8 cellular contexts compared by ENCODE assay signal in the genomic region with DNA sequence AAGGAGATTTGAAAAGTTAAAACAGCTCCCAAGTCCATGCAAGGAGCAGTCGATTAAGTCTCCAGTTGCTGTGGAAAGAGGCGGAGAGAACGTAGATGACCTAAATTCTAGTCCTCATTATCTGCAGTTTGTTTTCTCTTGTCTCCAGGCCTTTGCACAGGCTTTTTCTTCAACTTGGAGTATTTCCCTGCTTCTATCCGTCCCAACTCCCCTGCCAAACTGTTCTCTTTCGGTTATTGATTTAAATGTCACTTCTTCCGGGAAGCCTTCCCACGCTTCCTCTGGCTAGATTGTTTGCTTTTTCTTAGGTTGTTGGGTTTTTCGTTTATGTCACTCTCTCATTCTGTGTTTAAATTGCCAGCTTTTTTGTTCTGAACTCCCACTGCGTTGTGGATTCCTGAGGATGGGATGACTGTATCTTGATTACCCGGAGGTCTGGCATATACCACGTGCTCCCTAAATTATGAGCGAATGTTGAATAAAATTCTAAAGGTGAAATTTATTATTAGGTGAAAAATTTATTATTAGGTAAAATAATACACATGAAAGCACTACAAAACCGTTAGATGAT. TPM values are rescaled to one million over a fixed set of nuclear protein-coding genes. Genes with fewer than 3 reads are reported as not detected.
DNase-seq lines count a peak whose midpoint lies in the region; ATAC-seq and TF ChIP-seq lines count a peak whose summit lies in the region.

No MANE protein-coding gene starts in this region.

- DNase-seq in NCI-H2196 treated with DMSO at 0.1 percent for 48 hours (lab: John Stamatoyannopoulos, UW; ENCODE audit: unreplicated experiment) (peak; percentile 54), NCI-H2196 (lab: John Stamatoyannopoulos, UW; ENCODE audit: unreplicated experiment) (no peak), esophagus muscularis mucosa (ENCODE audit: extremely low spot score) (no peak), omental fat pad (ENCODE audit: low spot score) (no peak), hepatic stellate cell (ENCODE audit: low spot score) (no peak), NCI-H1105 treated with DMSO at 0.1 percent for 48 hours (lab: John Stamatoyannopoulos, UW) (no peak)

- 2% methylated on average over 13 of the region's 13 CpGs for WGBS in esophagus muscularis mucosa

- no peaks in the 10 kb centered on the region for H3K9me3 ChIP-seq in esophagus muscularis mucosa

- TF ChIP-seq CTCF in VCaP (conservative IDR thresholded peaks at IDR 0.05) (no peak), esophagus muscularis mucosa (IDR thresholded peaks at IDR 0.05) (no peak), omental fat pad (IDR thresholded peaks at IDR 0.05) (no peak)

- no peak for TF ChIP-seq EP300 in esophagus muscularis mucosa (IDR thresholded peaks at IDR 0.05)

- intact Hi-C loops in esophagus muscularis mucosa (cut with DNase I), result loop anchor here (2.0 kb wide), 2 partner anchors 20 to 36 kb away; a partner anchor contains a TSS

- ATAC-seq in HG02981 (IDR thresholded peaks at IDR 0.05; ENCODE audit: unreplicated experiment) (peak; percentile 1), omental fat pad (ENCODE audit: low FRiP score) (peak; percentile 2)

- TF ChIP-seq POLR2A in esophagus muscularis mucosa (IDR thresholded peaks at IDR 0.05; ENCODE audit: low read depth), result no peak

- peaks cover 10 to 49% (median 42%) of the 10 kb centered on the region in 4 donors for H3K4me1 ChIP-seq in esophagus muscularis mucosa

- H3K4me3 ChIP-seq in esophagus muscularis mucosa, result peak overlapping the region; percentile 69 to 81 (median 78)

- no peaks in the 10 kb centered on the region for H3K27me3 ChIP-seq in esophagus muscularis mucosa

- peaks cover 0 to 21% (median 10%) of the 10 kb centered on the region in 4 donors for H3K36me3 ChIP-seq in esophagus muscularis mucosa

- peak overlapping the region; percentile 78 for H3K27ac ChIP-seq in VCaP
- peak overlapping the region; percentile 79 to 97 (median 92) for H3K27ac ChIP-seq in esophagus muscularis mucosa (replicated peaks in 1 of 4)

RNA-seq across cellular contexts. Expression of a gene that starts 0.5 kb away (rescaled TPM):
- total RNA-seq in esophagus muscularis mucosa (10 to 100 TPM; 25.4 to 65.2 (median 46.6) TPM), omental fat pad (10 to 100 TPM; 37.3 to 70.1 (median 54.7) TPM)

RNA-seq across cellular contexts. Expression of a gene that starts 1.7 kb away (rescaled TPM):
- total RNA-seq in esophagus muscularis mucosa (10 to 100 TPM in 2 of 4 donors, 1 to 10 TPM in 2; 7.3 to 14.1 (median 11.1) TPM), omental fat pad (10 to 100 TPM in 2 of 4 donors, 1 to 10 TPM in 2; 4.8 to 13.2 (median 8.1) TPM)

RNA-seq across cellular contexts. Expression of a gene that starts 18.9 kb away (rescaled TPM):
- total RNA-seq in esophagus muscularis mucosa, result 10 to 100 TPM; 19.0 to 48.6 (median 26.8) TPM
- 10 to 100 TPM; 14.3 to 40.6 (median 29.1) TPM for total RNA-seq in omental fat pad

RNA-seq across cellular contexts. Expression of a gene that starts 36.1 kb away (rescaled TPM):
- total RNA-seq in esophagus muscularis mucosa (10 to 100 TPM; 34.8 to 60.6 (median 37.0) TPM), omental fat pad (10 to 100 TPM; 39.0 to 81.0 (median 48.0) TPM)

RNA-seq across cellular contexts. Expression of a gene that starts 57.1 kb away (rescaled TPM):
- total RNA-seq in esophagus muscularis mucosa, result 1 to 10 TPM in 3 of 4 donors, under 1 TPM in 1; 0.83 to 2.9 (median 2.5) TPM
- 1 to 10 TPM in 3 of 4 donors, under 1 TPM in 1; 0.60 to 1.7 (median 1.4) TPM for total RNA-seq in omental fat pad
